ENCODE assay signal across 13 cellular contexts in genomic region chr7:149355390-149356048, GRCh38.
DNase-seq lines count a peak whose midpoint lies in the region; ATAC-seq, FAIRE-seq and TF ChIP-seq lines count a peak whose summit lies in the region.
"Had no signal": no experiment of that assay in that cellular context is flagged by ENCODE, and none has a peak within 500 bp of the region (broad histone marks: within the 10 kb centered on the region; RNA-seq: fewer than 3 reads in every experiment).

No MANE protein-coding gene starts in this region.

- no peak overlapping the region for H3K4ac ChIP-seq in H1 (replicated peaks; ENCODE audit: insufficient read length, low read depth, low read length)

- peaks cover 2% of the 10 kb centered on the region for H3K27me3 Mint-ChIP-seq in activated CD8-positive, alpha-beta T cell treated with anti-CD3 and anti-CD28 coated beads for 36 hours
- H3K27me3 Mint-ChIP-seq in activated CD8-positive, alpha-beta T cell treated with anti-CD3 and anti-CD28 coated beads, Interleukin-2, amount 10 ng/mL, durations not matched to agents 7 days and 5 days (ENCODE audit: low read depth): no peaks in the 10 kb centered on the region

- TF ChIP-seq EP300 in H1 (IDR thresholded peaks at IDR 0.05; ENCODE audit: borderline replicate concordance in 1 of 2, low read depth in 2 of 2, low read length in 2 of 2): no peak

- H3K9me3 ChIP-seq in H1 (ENCODE audit: insufficient read depth in 2 of 2, low read depth in 1 of 2, low read length in 1 of 2): peaks cover 0 to 10% of the 10 kb centered on the region in 2 experiments; a peak in 2 of 4 replicates

- POLR2A ChIA-PET in activated CD8-positive, alpha-beta T cell treated with anti-CD3 and anti-CD28 coated beads for 36 hours (lab: Charles Lee): interaction anchor here (0.6 kb wide), 1 partner anchor 172 kb away, joined by 3 read pairs; no protein-coding TSS in a partner anchor
- POLR2A ChIA-PET in activated CD8-positive, alpha-beta T cell treated with anti-CD3 and anti-CD28 coated beads, Interleukin-2, amount 10 ng/mL, durations not matched to agents 7 days and 5 days (lab: Charles Lee): no interaction called here
- POLR2A ChIA-PET in H1 (lab: Charles Lee; ENCODE audit: partially characterized antibody): interaction anchor here (1.0 to 1.5 kb wide), 6 partner anchors 22 to 206 kb away, joined by 3 to 4 read pairs (median 3); no protein-coding TSS in a partner anchor

- H3K79me1 ChIP-seq in H1 (ENCODE audit: low read depth, low read length): no peaks in the 10 kb centered on the region

- intact Hi-C loops in activated CD8-positive, alpha-beta T cell treated with anti-CD3 and anti-CD28 coated beads for 36 hours (cut with micrococcal nuclease): no loop called here

- H3K9me3 Mint-ChIP-seq in activated CD8-positive, alpha-beta T cell treated with anti-CD3 and anti-CD28 coated beads for 36 hours: peaks cover 3% of the 10 kb centered on the region
- H3K9me3 Mint-ChIP-seq in activated CD8-positive, alpha-beta T cell treated with anti-CD3 and anti-CD28 coated beads, Interleukin-2, amount 10 ng/mL, durations not matched to agents 7 days and 5 days (ENCODE audit: insufficient read depth): peaks cover 4% of the 10 kb centered on the region

- H3K18ac ChIP-seq in H1 (ENCODE audit: extremely low read depth, low read length): no peak overlapping the region

- peak; percentile 9 for DNase-seq in activated CD8-positive, alpha-beta T cell treated with anti-CD3 and anti-CD28 coated beads for 36 hours
- DNase-seq in activated CD8-positive, alpha-beta T cell treated with anti-CD3 and anti-CD28 coated beads, Interleukin-2, amount 10 ng/mL, durations not matched to agents 7 days and 5 days: no peak
- DNase-seq in NCI-H146 (lab: John Stamatoyannopoulos, UW) (peak; percentile 68), H1 (ENCODE audit: low read depth in 1 of 2, low spot score in 2 of 2) (peak; percentile 81 to 87), GM12892 (ENCODE audit: insufficient read length) (no peak), T1000 (lab: John Stamatoyannopoulos, UW) (no peak)
- no peak for DNase-seq in stimulated activated naive CD8-positive, alpha-beta T cell treated with anti-CD3 and anti-CD28 coated beads, Interleukin-15, Interleukin-2, amounts not matched to agents 100 U/mL and 50 U/mL, for 24 hours
- DNase-seq: activated CD4-positive, alpha-beta T cell treated with anti-CD3 and anti-CD28 coated beads for 48 hours; activated naive CD4-positive, alpha-beta T cell treated with Interleukin-2 at 50 U/mL for 16 hours; stimulated activated CD8-positive, alpha-beta memory T cell treated with anti-CD3 and anti-CD28 coated beads, Interleukin-4, amount 100 ng/mL, for 48 hours had no signal

- no peak overlapping the region for H3K23ac ChIP-seq in H1 (ENCODE audit: insufficient read length)

- no peak overlapping the region for H2BK15ac ChIP-seq in H1 (ENCODE audit: low read length)

- WGBS in H1 (ENCODE audit: extremely low coverage in 1 of 2, insufficient coverage in 1 of 2, insufficient read length in 1 of 2, insufficient replicate concordance in 2 of 2, low coverage in 1 of 2, low lambda C conversion rate in 2 of 2, missing lambda C conversion rate in 1 of 2), 2 experiments: 36% methylated on average over 4 of the region's 5 CpGs; no CpG with 5 or more reads in 1 of the 2 experiments

- TF ChIP-seq POLR2A in H1 (IDR thresholded peaks at IDR 0.05; ENCODE audit: control extremely low read depth in 1 of 2, low read depth in 2 of 2, low read length in 2 of 2) (no peak), GM12892 (IDR thresholded peaks at IDR 0.05; ENCODE audit: low read depth, low read length) (no peak)

- peak overlapping the region; percentile 35 for H4K91ac ChIP-seq in H1 (replicated peaks; ENCODE audit: insufficient read length, low read length)

- no peak overlapping the region for H2BK20ac ChIP-seq in H1 (ENCODE audit: low read length)

- H3K14ac ChIP-seq in H1 (ENCODE audit: insufficient read length): no peak overlapping the region

- peaks cover 0 to 3% (median 0%) of the 10 kb centered on the region in 4 experiments; a peak in 3 of 7 replicates for H3K4me1 ChIP-seq in H1 (replicated peaks in 1 of 4; ENCODE audit: control insufficient read depth in 3 of 4, insufficient read depth in 4 of 4, low read length in 3 of 4)

- no peaks in the 10 kb centered on the region for H3K4me1 Mint-ChIP-seq in activated CD8-positive, alpha-beta T cell treated with anti-CD3 and anti-CD28 coated beads for 36 hours (ENCODE audit: low read depth)
- H3K4me1 Mint-ChIP-seq in activated CD8-positive, alpha-beta T cell treated with anti-CD3 and anti-CD28 coated beads, Interleukin-2, amount 10 ng/mL, durations not matched to agents 7 days and 5 days (ENCODE audit: low read depth): no peaks in the 10 kb centered on the region
- H3K4me1 Mint-ChIP-seq: central memory CD8-positive, alpha-beta T cell had no signal

- peak overlapping the region; percentile 42 to 71 for H3K4me2 ChIP-seq in H1 (ENCODE audit: insufficient read depth in 1 of 2, low read depth in 2 of 2, low read length in 2 of 2)

- H3K9ac ChIP-seq in H1 (replicated peaks in 1 of 4; ENCODE audit: extremely low read depth in 1 of 4, low read depth in 3 of 4, low read length in 3 of 4): no peak overlapping the region

- no peaks in the 10 kb centered on the region for H3K27me3 ChIP-seq in H1 (replicated peaks in 1 of 4; ENCODE audit: control insufficient read depth in 3 of 4, extremely low read depth in 1 of 4, insufficient read depth in 3 of 4, low read length in 3 of 4)

- no peaks in the 10 kb centered on the region for H3K79me2 ChIP-seq in H1 (ENCODE audit: control insufficient read depth in 1 of 2, insufficient read depth in 2 of 2, low read length in 2 of 2)

- H2BK5ac ChIP-seq in H1 (ENCODE audit: low read depth, low read length): no peak overlapping the region

- peak overlapping the region; percentile 98 for H2AFZ ChIP-seq in H1 (ENCODE audit: low read length)

- no peak overlapping the region for H2AK5ac ChIP-seq in H1 (ENCODE audit: low read depth, low read length)

- H3K36me3 ChIP-seq in H1 (ENCODE audit: control insufficient read depth in 2 of 4, insufficient read depth in 4 of 4, low read length in 3 of 4): no peaks in the 10 kb centered on the region

- no peaks in the 10 kb centered on the region; the same call in 1 of the 2 replicates for H3K23me2 ChIP-seq in H1 (ENCODE audit: low read depth, low read length)

- no peaks in the 10 kb centered on the region for H3K36me3 Mint-ChIP-seq in activated CD8-positive, alpha-beta T cell treated with anti-CD3 and anti-CD28 coated beads for 36 hours (ENCODE audit: low read depth)
- no peaks in the 10 kb centered on the region for H3K36me3 Mint-ChIP-seq in activated CD8-positive, alpha-beta T cell treated with anti-CD3 and anti-CD28 coated beads, Interleukin-2, amount 10 ng/mL, durations not matched to agents 7 days and 5 days (ENCODE audit: low read depth)

- CTCF ChIA-PET in activated CD8-positive, alpha-beta T cell treated with anti-CD3 and anti-CD28 coated beads for 36 hours (lab: Charles Lee): interaction anchor here (0.8 to 1.1 kb wide), 2 partner anchors 20 to 46 kb away, joined by 3 to 7 read pairs; no protein-coding TSS in a partner anchor
- CTCF ChIA-PET in activated CD8-positive, alpha-beta T cell treated with anti-CD3 and anti-CD28 coated beads, Interleukin-2, amount 10 ng/mL, durations not matched to agents 7 days and 5 days (lab: Charles Lee): no interaction called here
- CTCF ChIA-PET in H1 (lab: Charles Lee; ENCODE audit: partially characterized antibody): interaction anchor here (0.6 to 3.7 kb wide), 20 partner anchors 11 to 350 kb away, joined by 3 to 21 read pairs (median 4); partner anchors contain the start of gene ZNF282

- peak; percentile 39 to 58; a peak in 3 of 4 replicates for TF ChIP-seq RAD21 in H1 (IDR thresholded peaks at IDR 0.05 in 1 of 2, conservative IDR thresholded peaks at IDR 0.05 in 1 of 2; ENCODE audit: low read depth in 2 of 2, low read length in 2 of 2)

- no peaks in the 10 kb centered on the region for H4K20me1 ChIP-seq in H1 (replicated peaks in 1 of 2; ENCODE audit: control insufficient read depth in 1 of 2, insufficient read depth in 2 of 2, low read length in 2 of 2)

- H3K4me3 Mint-ChIP-seq in activated CD8-positive, alpha-beta T cell treated with anti-CD3 and anti-CD28 coated beads for 36 hours: no peak overlapping the region
- H3K4me3 Mint-ChIP-seq in activated CD8-positive, alpha-beta T cell treated with anti-CD3 and anti-CD28 coated beads, Interleukin-2, amount 10 ng/mL, durations not matched to agents 7 days and 5 days: no peak overlapping the region
- H3K4me3 Mint-ChIP-seq: central memory CD8-positive, alpha-beta T cell had no signal

- H3K56ac ChIP-seq in H1 (replicated peaks; ENCODE audit: insufficient read length, low read depth, low read length): no peak overlapping the region

- H3K27ac ChIP-seq in H1 (ENCODE audit: low read depth, low read length): no peak overlapping the region; the same call in 1 of the 2 replicates

- FAIRE-seq in H1 (lab: Jason Lieb, UNC) (peak; percentile 85), GM12892 (lab: Jason Lieb, UNC) (no peak)
- FAIRE-seq: urothelium cell line had no signal

- H3K4me3 ChIP-seq in H1 (ENCODE audit: extremely low read depth in 1 of 4, insufficient read depth in 2 of 4, low read depth in 3 of 4, low read length in 4 of 4): peak overlapping the region; percentile 17 to 58 (median 42); a peak in 7 of 8 replicates

- H3K27ac Mint-ChIP-seq in activated CD8-positive, alpha-beta T cell treated with anti-CD3 and anti-CD28 coated beads for 36 hours: no peak overlapping the region
- H3K27ac Mint-ChIP-seq in activated CD8-positive, alpha-beta T cell treated with anti-CD3 and anti-CD28 coated beads, Interleukin-2, amount 10 ng/mL, durations not matched to agents 7 days and 5 days: no peak overlapping the region

- no peak for TF ChIP-seq CTCF in activated CD8-positive, alpha-beta T cell treated with anti-CD3 and anti-CD28 coated beads for 36 hours (IDR thresholded peaks at IDR 0.05)
- peak; percentile 37 to 56 (median 50) for TF ChIP-seq CTCF in H1 (IDR thresholded peaks at IDR 0.05; ENCODE audit: control extremely low read depth in 1 of 3, insufficient read depth in 1 of 3, low read depth in 1 of 3, low read length in 3 of 3)

- H4K8ac ChIP-seq in H1 (ENCODE audit: extremely low read depth, insufficient read depth, low read length): no peak overlapping the region

- no peak overlapping the region for H2BK120ac ChIP-seq in H1 (replicated peaks; ENCODE audit: low read depth, low read length)

- peak; percentile 62 for ATAC-seq in activated CD8-positive, alpha-beta T cell treated with anti-CD3 and anti-CD28 coated beads for 36 hours
- ATAC-seq in activated CD8-positive, alpha-beta T cell treated with anti-CD3 and anti-CD28 coated beads, Interleukin-2, amount 10 ng/mL, durations not matched to agents 7 days and 5 days: no peak
- peak; percentile 6 for ATAC-seq in stimulated activated naive CD8-positive, alpha-beta T cell treated with anti-CD3 and anti-CD28 coated beads, Interleukin-15, Interleukin-2, amounts not matched to agents 100 U/mL and 50 U/mL, for 24 hours
- ATAC-seq in HG03175 (IDR thresholded peaks at IDR 0.05; ENCODE audit: unreplicated experiment): no peak

- peak overlapping the region; percentile 67 for H4K5ac ChIP-seq in H1 (ENCODE audit: insufficient read length, low read depth, low read length)

- H2BK12ac ChIP-seq in H1 (ENCODE audit: low read depth, low read length): no peak overlapping the region

Comparison
In these comparisons a context has a peak if more than half of its experiments do, and no peak if none do; other contexts are left out.
1. ATAC-seq: peak in activated CD8-positive, alpha-beta T cell treated with anti-CD3 and anti-CD28 coated beads for 36 hours (single experiment) and stimulated activated naive CD8-positive, alpha-beta T cell treated with anti-CD3 and anti-CD28 coated beads, Interleukin-15, Interleukin-2, amounts not matched to agents 100 U/mL and 50 U/mL, for 24 hours (single experiment); none in activated CD8-positive, alpha-beta T cell treated with anti-CD3 and anti-CD28 coated beads, Interleukin-2, amount 10 ng/mL, durations not matched to agents 7 days and 5 days (single experiment) and HG03175 (single experiment).
2. DNase-seq: peak in activated CD8-positive, alpha-beta T cell treated with anti-CD3 and anti-CD28 coated beads for 36 hours (single experiment), NCI-H146 (single experiment) and H1 (2 of 2); none in activated CD8-positive, alpha-beta T cell treated with anti-CD3 and anti-CD28 coated beads, Interleukin-2, amount 10 ng/mL, durations not matched to agents 7 days and 5 days (single experiment), stimulated activated naive CD8-positive, alpha-beta T cell treated with anti-CD3 and anti-CD28 coated beads, Interleukin-15, Interleukin-2, amounts not matched to agents 100 U/mL and 50 U/mL, for 24 hours (single experiment), GM12892 (single experiment) and T1000 (single experiment).